In genomic region chr16:68448360-68448970, GRCh38 we compare ENCODE assay signal across 1 cellular context.
TF ChIP-seq lines count a peak whose summit lies in the region.

TSS of gene SMPD3 (minus strand) at chr16:68448508. CDS start at chr16:68372181, 76,327 bp downstream.

TF ChIP-seq in HepG2, 621 proteins besides CTCF, POLR2A, EP300 and RAD21 (continued from another document):
- TF ChIP-seq, protein P1, sequence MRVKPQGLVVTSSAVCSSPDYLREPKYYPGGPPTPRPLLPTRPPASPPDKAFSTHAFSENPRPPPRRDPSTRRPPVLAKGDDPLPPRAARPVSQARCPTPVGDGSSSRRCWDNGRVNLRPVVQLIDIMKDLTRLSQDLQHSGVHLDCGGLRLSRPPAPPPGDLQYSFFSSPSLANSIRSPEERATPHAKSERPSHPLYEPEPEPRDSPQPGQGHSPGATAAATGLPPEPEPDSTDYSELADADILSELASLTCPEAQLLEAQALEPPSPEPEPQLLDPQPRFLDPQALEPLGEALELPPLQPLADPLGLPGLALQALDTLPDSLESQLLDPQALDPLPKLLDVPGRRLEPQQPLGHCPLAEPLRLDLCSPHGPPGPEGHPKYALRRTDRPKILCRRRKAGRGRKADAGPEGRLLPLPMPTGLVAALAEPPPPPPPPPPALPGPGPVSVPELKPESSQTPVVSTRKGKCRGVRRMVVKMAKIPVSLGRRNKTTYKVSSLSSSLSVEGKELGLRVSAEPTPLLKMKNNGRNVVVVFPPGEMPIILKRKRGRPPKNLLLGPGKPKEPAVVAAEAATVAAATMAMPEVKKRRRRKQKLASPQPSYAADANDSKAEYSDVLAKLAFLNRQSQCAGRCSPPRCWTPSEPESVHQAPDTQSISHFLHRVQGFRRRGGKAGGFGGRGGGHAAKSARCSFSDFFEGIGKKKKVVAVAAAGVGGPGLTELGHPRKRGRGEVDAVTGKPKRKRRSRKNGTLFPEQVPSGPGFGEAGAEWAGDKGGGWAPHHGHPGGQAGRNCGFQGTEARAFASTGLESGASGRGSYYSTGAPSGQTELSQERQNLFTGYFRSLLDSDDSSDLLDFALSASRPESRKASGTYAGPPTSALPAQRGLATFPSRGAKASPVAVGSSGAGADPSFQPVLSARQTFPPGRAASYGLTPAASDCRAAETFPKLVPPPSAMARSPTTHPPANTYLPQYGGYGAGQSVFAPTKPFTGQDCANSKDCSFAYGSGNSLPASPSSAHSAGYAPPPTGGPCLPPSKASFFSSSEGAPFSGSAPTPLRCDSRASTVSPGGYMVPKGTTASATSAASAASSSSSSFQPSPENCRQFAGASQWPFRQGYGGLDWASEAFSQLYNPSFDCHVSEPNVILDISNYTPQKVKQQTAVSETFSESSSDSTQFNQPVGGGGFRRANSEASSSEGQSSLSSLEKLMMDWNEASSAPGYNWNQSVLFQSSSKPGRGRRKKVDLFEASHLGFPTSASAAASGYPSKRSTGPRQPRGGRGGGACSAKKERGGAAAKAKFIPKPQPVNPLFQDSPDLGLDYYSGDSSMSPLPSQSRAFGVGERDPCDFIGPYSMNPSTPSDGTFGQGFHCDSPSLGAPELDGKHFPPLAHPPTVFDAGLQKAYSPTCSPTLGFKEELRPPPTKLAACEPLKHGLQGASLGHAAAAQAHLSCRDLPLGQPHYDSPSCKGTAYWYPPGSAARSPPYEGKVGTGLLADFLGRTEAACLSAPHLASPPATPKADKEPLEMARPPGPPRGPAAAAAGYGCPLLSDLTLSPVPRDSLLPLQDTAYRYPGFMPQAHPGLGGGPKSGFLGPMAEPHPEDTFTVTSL (CRISPR knock-in tag; IDR thresholded peaks at IDR 0.05; ENCODE audit: borderline replicate concordance) = no peak
- peak; percentile 84; the same call in 1 of the 2 replicates for TF ChIP-seq ZNF275 (CRISPR knock-in tag; IDR thresholded peaks at IDR 0.05; ENCODE audit: borderline replicate concordance)
- TF ChIP-seq ATF7 (IDR thresholded peaks at IDR 0.05) = no peak
- TF ChIP-seq ATF7 (CRISPR knock-in tag; IDR thresholded peaks at IDR 0.05) = peak; percentile 61; the same call in 1 of the 2 replicates
- no peak for TF ChIP-seq ELF4 (CRISPR knock-in tag; IDR thresholded peaks at IDR 0.05; ENCODE audit: borderline replicate concordance)
- peak; percentile 96 for TF ChIP-seq MAZ (IDR thresholded peaks at IDR 0.05; ENCODE audit: borderline replicate concordance, low read depth, low read length)
- peak; percentile 95 for TF ChIP-seq MAZ (CRISPR knock-in tag; IDR thresholded peaks at IDR 0.05; ENCODE audit: low read depth)
- TF ChIP-seq SP4 (CRISPR knock-in tag; IDR thresholded peaks at IDR 0.05) = peak; percentile 97
- TF ChIP-seq ISL2 (CRISPR knock-in tag; IDR thresholded peaks at IDR 0.05) = peak; percentile 67
- TF ChIP-seq, protein P2, sequence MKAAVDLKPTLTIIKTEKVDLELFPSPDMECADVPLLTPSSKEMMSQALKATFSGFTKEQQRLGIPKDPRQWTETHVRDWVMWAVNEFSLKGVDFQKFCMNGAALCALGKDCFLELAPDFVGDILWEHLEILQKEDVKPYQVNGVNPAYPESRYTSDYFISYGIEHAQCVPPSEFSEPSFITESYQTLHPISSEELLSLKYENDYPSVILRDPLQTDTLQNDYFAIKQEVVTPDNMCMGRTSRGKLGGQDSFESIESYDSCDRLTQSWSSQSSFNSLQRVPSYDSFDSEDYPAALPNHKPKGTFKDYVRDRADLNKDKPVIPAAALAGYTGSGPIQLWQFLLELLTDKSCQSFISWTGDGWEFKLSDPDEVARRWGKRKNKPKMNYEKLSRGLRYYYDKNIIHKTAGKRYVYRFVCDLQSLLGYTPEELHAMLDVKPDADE (CRISPR knock-in tag; IDR thresholded peaks at IDR 0.05) = peak; percentile 84; the same call in 1 of the 2 replicates
- no peak for TF ChIP-seq ZSCAN30 (CRISPR knock-in tag; IDR thresholded peaks at IDR 0.05)
- no peak for TF ChIP-seq ZNF326 (CRISPR knock-in tag; IDR thresholded peaks at IDR 0.05; ENCODE audit: borderline replicate concordance)
- peak; percentile 30; the same call in 1 of the 2 replicates for TF ChIP-seq ARHGAP35 (CRISPR knock-in tag; IDR thresholded peaks at IDR 0.05; ENCODE audit: borderline replicate concordance)
- no peak for TF ChIP-seq CBX2 (IDR thresholded peaks at IDR 0.05; ENCODE audit: low read depth, low read length)
- TF ChIP-seq CBX2 (CRISPR knock-in tag; IDR thresholded peaks at IDR 0.05; ENCODE audit: low read depth) = no peak
- TF ChIP-seq SP1 (IDR thresholded peaks at IDR 0.05) = 0 out of 2 replicates have a peak, but pooled peaks have one; percentile 30
- TF ChIP-seq SP1 (CRISPR knock-in tag; IDR thresholded peaks at IDR 0.05) = peak; percentile 95
